Comparison of ENCODE assay signal across 8 cellular contexts in the genomic region with DNA sequence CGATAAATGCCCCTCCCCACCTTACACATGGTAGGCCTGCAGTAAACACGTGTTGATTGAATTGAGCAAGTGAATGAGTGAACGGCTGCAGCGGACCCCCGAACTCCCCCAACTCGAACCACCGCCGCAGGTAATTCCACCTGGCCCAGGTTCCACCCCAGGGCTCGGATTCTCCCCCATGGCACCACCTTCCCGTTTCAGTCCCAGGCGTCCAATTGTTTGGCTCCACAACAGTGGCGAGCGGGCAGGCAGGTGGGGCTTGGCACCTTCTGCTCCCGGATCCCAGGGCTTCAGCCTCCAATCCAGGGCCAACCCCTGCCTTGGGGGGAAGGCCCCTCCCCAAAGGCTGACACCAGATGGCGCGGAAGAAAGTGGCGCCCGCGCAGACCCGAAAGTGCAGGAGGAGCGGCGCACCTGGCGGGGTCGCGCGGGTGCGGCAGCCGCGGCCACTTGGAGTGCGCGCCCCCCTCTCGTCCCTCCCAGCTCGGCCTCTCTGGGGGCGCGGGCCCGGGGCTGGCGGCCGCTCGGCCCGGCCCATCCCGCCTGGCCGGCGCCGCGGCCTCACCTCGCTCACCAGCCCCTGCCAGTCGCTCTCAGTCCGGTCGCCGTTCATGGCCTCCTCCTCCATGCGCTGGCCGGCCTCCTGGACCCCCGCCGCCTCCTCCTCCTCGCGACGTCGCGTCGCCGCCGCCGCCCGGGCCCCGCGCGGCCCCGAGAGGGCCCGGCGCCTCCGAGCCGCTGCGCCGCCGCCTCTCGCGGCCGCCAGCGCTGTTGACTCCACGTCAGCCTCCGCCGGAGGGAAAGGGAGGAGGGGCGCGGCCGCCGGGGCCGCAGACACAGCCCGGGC. TPM values are rescaled to one million over a fixed set of nuclear protein-coding genes. Genes with fewer than 3 reads are reported as not detected.
A peak's percentile ranks its signal among the peaks of the same experiment; 100 is the strongest.
DNase-seq lines count a peak whose midpoint lies in the region; ATAC-seq and TF ChIP-seq lines count a peak whose summit lies in the region.

TSS of gene CCDC149 (minus strand) at position 791 of the 847 bp plus-strand sequence. CDS start at position 613, 178 bp downstream.

- peak; percentile 23 for ATAC-seq in activated naive CD8-positive, alpha-beta T cell treated with anti-CD3 and anti-CD28 coated beads, Interleukin-2, amount 50 U/mL, for 24 hours
- peak; percentile 87 for ATAC-seq in Right ventricle myocardium inferior

- peak; percentile 4 for DNase-seq in activated T-cell treated with anti-CD3 and anti-CD28 coated beads for 48 hours (ENCODE audit: low read depth)
- DNase-seq in activated T-cell treated with anti-CD3 and anti-CD28 coated beads for 4 hours, result no peak
- peak; percentile 53 for DNase-seq in NCI-H2107 treated with DMSO at 0.1 percent for 48 hours (lab: John Stamatoyannopoulos, UW; ENCODE audit: unreplicated experiment)
- peak; percentile 2 for DNase-seq in activated naive CD8-positive, alpha-beta T cell treated with anti-CD3 and anti-CD28 coated beads, Interleukin-2, amount 50 U/mL, for 24 hours
- peak; percentile 87 for DNase-seq in Right ventricle myocardium inferior (ENCODE audit: missing footprints)
- DNase-seq in neural progenitor cell (ENCODE audit: low spot score), result peak; percentile 89
- DNase-seq in NK-92 treated with Interleukin-12 subunit alpha and Interleukin-12 subunit beta, amount 100 ng/mL, for 24 hours (lab: John Stamatoyannopoulos, UW), result no peak
- no peak for DNase-seq in effector CD8-positive, alpha-beta T cell (lab: John Stamatoyannopoulos, UW)

- H3K27ac ChIP-seq in neural progenitor cell, result no peak within 1 kb of the TSS

- H3K36me3 Mint-ChIP-seq in activated naive CD8-positive, alpha-beta T cell treated with anti-CD3 and anti-CD28 coated beads, Interleukin-2, amount 50 U/mL, for 24 hours (ENCODE audit: low read depth), result no peaks in the 10 kb centered on the region
- peaks cover 27% of the 10 kb centered on the region for H3K36me3 Mint-ChIP-seq in neural progenitor cell

- peak within 1 kb of the TSS; percentile 90 for H2AFZ ChIP-seq in neural progenitor cell (replicated peaks)

- TF ChIP-seq CTCF in neural progenitor cell (IDR thresholded peaks at IDR 0.05), result peak; percentile 30

- H3K4me3 Mint-ChIP-seq in activated naive CD8-positive, alpha-beta T cell treated with anti-CD3 and anti-CD28 coated beads, Interleukin-2, amount 50 U/mL, for 24 hours, result peak within 1 kb of the TSS; percentile 28
- H3K4me3 Mint-ChIP-seq in neural progenitor cell, result peak within 1 kb of the TSS; percentile 92

- peak within 1 kb of the TSS; percentile 86 for H3K4me2 ChIP-seq in neural progenitor cell

- H3K27me3 Mint-ChIP-seq in activated naive CD8-positive, alpha-beta T cell treated with anti-CD3 and anti-CD28 coated beads, Interleukin-2, amount 50 U/mL, for 24 hours, result peaks cover 36% of the 10 kb centered on the region
- peaks cover 9% of the 10 kb centered on the region for H3K27me3 Mint-ChIP-seq in neural progenitor cell (ENCODE audit: insufficient read depth, low read depth)

- no peak within 1 kb of the TSS for H3K9ac ChIP-seq in neural progenitor cell

- H3K79me2 ChIP-seq in neural progenitor cell (ENCODE audit: low read depth), result no peaks in the 10 kb centered on the region

- H3K4me3 ChIP-seq in neural progenitor cell, result peak within 1 kb of the TSS; percentile 46

- peaks cover 7% of the 10 kb centered on the region for H3K9me3 Mint-ChIP-seq in activated naive CD8-positive, alpha-beta T cell treated with anti-CD3 and anti-CD28 coated beads, Interleukin-2, amount 50 U/mL, for 24 hours
- peaks cover 34% of the 10 kb centered on the region for H3K9me3 Mint-ChIP-seq in neural progenitor cell

- intact Hi-C loops in Right ventricle myocardium inferior (cut with DNase I), result loop anchor here (5.0 to 10.0 kb wide), 3 partner anchors 65 to 330 kb away; partner anchors contain the start of genes DHX15 and SOD3

- peaks cover 21% of the 10 kb centered on the region for H3F3A ChIP-seq in neural progenitor cell (ENCODE audit: low read depth)

- no peaks in the 10 kb centered on the region for H4K20me1 ChIP-seq in neural progenitor cell (ENCODE audit: low read depth)

- H3K36me3 ChIP-seq in neural progenitor cell, result no peaks in the 10 kb centered on the region

- H3K4me1 ChIP-seq in neural progenitor cell, result peaks cover 8% of the 10 kb centered on the region

- no peak within 1 kb of the TSS for H3K27ac Mint-ChIP-seq in activated naive CD8-positive, alpha-beta T cell treated with anti-CD3 and anti-CD28 coated beads, Interleukin-2, amount 50 U/mL, for 24 hours
- H3K27ac Mint-ChIP-seq in neural progenitor cell, result peak within 1 kb of the TSS; percentile 98

- H3K9me3 ChIP-seq in neural progenitor cell (ENCODE audit: low read depth), result peaks cover 6% of the 10 kb centered on the region

- peaks cover 2% of the 10 kb centered on the region for H3K4me1 Mint-ChIP-seq in activated naive CD8-positive, alpha-beta T cell treated with anti-CD3 and anti-CD28 coated beads, Interleukin-2, amount 50 U/mL, for 24 hours
- peaks cover 11% of the 10 kb centered on the region for H3K4me1 Mint-ChIP-seq in neural progenitor cell

- H3K27me3 ChIP-seq in neural progenitor cell, result peaks cover 18% of the 10 kb centered on the region

RNA-seq across cellular contexts. Expression of gene CCDC149, which starts in this region (rescaled TPM):
- total RNA-seq in Right ventricle myocardium inferior (11.4 TPM), neural progenitor cell (ENCODE audit: low replicate concordance) (3.4 and 5.0 TPM in 2 replicates)

Comparison
In these comparisons a context has a peak if more than half of its experiments do, and no peak if none do; other contexts are left out.
1. DNase-seq: peak in activated T-cell treated with anti-CD3 and anti-CD28 coated beads for 48 hours (single experiment), NCI-H2107 treated with DMSO at 0.1 percent for 48 hours (single experiment), activated naive CD8-positive, alpha-beta T cell treated with anti-CD3 and anti-CD28 coated beads, Interleukin-2, amount 50 U/mL, for 24 hours (single experiment), Right ventricle myocardium inferior (single experiment) and neural progenitor cell (single experiment); none in activated T-cell treated with anti-CD3 and anti-CD28 coated beads for 4 hours (single experiment), NK-92 treated with Interleukin-12 subunit alpha and Interleukin-12 subunit beta, amount 100 ng/mL, for 24 hours (single experiment) and effector CD8-positive, alpha-beta T cell (single experiment).